10 cellular contexts compared by ENCODE assay signal in the genomic region with DNA sequence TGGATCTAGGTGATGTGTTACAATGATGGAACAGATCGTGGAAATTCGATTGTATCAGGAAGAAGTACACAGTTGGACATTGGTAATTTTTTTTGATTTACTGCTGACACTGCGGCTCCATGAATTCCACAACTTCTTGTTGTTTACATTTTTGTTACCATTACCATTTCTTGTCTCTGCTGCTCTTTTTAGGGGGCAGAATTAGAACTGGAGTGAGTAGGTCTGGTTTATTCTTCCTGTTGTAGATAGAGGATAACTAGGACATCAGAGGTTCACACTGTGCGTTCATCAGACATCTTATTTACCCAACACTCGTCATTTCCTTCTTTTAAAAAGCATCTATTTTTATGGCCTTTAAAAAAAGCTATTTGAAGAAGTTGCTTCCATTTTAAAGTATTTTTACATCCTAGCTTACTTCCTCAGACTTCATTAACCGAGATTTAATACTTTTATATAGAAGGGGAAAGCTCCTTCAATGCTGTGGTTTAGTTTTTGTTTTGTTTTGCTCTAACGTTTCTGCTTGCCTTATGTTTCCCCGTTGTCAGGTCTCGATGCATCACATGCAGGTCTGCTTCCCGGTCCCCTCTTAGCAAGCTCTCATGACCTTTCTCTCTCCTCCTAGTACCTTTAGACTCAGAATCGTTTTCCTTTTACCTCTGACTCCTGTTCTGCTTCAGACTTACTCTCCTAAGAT.
DNase-seq lines count a peak whose midpoint lies in the region; ATAC-seq, FAIRE-seq and TF ChIP-seq lines count a peak whose summit lies in the region.
"Had no signal": no experiment of that assay in that cellular context is flagged by ENCODE, and none has a peak within 500 bp of the region (broad histone marks: within the 10 kb centered on the region; RNA-seq: fewer than 3 reads in every experiment).

No MANE protein-coding gene starts in this region.

- H3K9me3 ChIP-seq in astrocyte (ENCODE audit: insufficient read depth, low read depth, low read length) = no peaks in the 10 kb centered on the region
- no peaks in the 10 kb centered on the region for H3K9me3 ChIP-seq in esophagus muscularis mucosa

- H3K36me3 ChIP-seq in astrocyte (ENCODE audit: insufficient read depth, low read length) (no peaks in the 10 kb centered on the region), esophagus muscularis mucosa (no peaks in the 10 kb centered on the region)

- no peaks in the 10 kb centered on the region for H3K4me1 ChIP-seq in astrocyte (ENCODE audit: insufficient read depth, low read length)
- H3K4me1 ChIP-seq in esophagus muscularis mucosa = peaks cover 18 to 36% (median 30%) of the 10 kb centered on the region in 4 donors

- no peaks in the 10 kb centered on the region for H3K9me3 Mint-ChIP-seq in stimulated activated naive CD8-positive, alpha-beta T cell treated with anti-CD3 and anti-CD28 coated beads, Interleukin-15, Interleukin-2, amounts not matched to agents 100 ng/mL and 50 ng/mL, for 24 hours
- no peaks in the 10 kb centered on the region for H3K9me3 Mint-ChIP-seq in astrocyte (ENCODE audit: unreplicated experiment)
- no peaks in the 10 kb centered on the region for H3K9me3 Mint-ChIP-seq in endothelial cell (ENCODE audit: unreplicated experiment)

- peak overlapping the region; percentile 42 for H3K4me3 Mint-ChIP-seq in stimulated activated naive CD8-positive, alpha-beta T cell treated with anti-CD3 and anti-CD28 coated beads, Interleukin-15, Interleukin-2, amounts not matched to agents 100 ng/mL and 50 ng/mL, for 24 hours
- H3K4me3 Mint-ChIP-seq in astrocyte (ENCODE audit: unreplicated experiment) (no peak overlapping the region), endothelial cell (ENCODE audit: unreplicated experiment) (no peak overlapping the region)

- no peaks in the 10 kb centered on the region for H3K27me3 ChIP-seq in astrocyte (ENCODE audit: insufficient read depth, low read length)
- H3K27me3 ChIP-seq in esophagus muscularis mucosa = no peaks in the 10 kb centered on the region

- TF ChIP-seq EP300 in esophagus muscularis mucosa (IDR thresholded peaks at IDR 0.05) = no peak

- DNase-seq in stimulated activated naive CD8-positive, alpha-beta T cell treated with anti-CD3 and anti-CD28 coated beads, Interleukin-15, Interleukin-2, amounts not matched to agents 100 U/mL and 50 U/mL, for 24 hours = no peak
- DNase-seq in astrocyte (ENCODE audit: low read depth) (no peak), endothelial cell (ENCODE audit: low spot score) (no peak), NCI-H510A treated with DMSO at 0.1 percent for 48 hours (lab: John Stamatoyannopoulos, UW) (no peak), esophagus muscularis mucosa (ENCODE audit: extremely low spot score) (no peak)
- DNase-seq in stimulated activated CD4-positive, alpha-beta T cell treated with anti-CD3 and anti-CD28 coated beads, Interleukin-12 subunit alpha, Interleukin-12 subunit beta, amount 100 ng/mL, for 4 hours = no peak
- DNase-seq: activated CD4-positive, CD25-positive, alpha-beta regulatory T cell; NCI-H1092 treated with DMSO at 0.1 percent for 48 hours had no signal

- intact Hi-C loops in esophagus muscularis mucosa (cut with DNase I) = no loop called here

- peaks cover 50% of the 10 kb centered on the region for H4K20me1 ChIP-seq in astrocyte (ENCODE audit: insufficient read depth, low read length)

- H3K79me2 ChIP-seq in astrocyte (ENCODE audit: insufficient read depth, low read length) = peaks cover 64% of the 10 kb centered on the region

- no peak for ATAC-seq in stimulated activated naive CD8-positive, alpha-beta T cell treated with anti-CD3 and anti-CD28 coated beads, Interleukin-15, Interleukin-2, amounts not matched to agents 100 U/mL and 50 U/mL, for 24 hours
- ATAC-seq in HG02938 (IDR thresholded peaks at IDR 0.05; ENCODE audit: unreplicated experiment) = peak; percentile 66

- H3K27me3 Mint-ChIP-seq in stimulated activated naive CD8-positive, alpha-beta T cell treated with anti-CD3 and anti-CD28 coated beads, Interleukin-15, Interleukin-2, amounts not matched to agents 100 ng/mL and 50 ng/mL, for 24 hours = no peaks in the 10 kb centered on the region
- H3K27me3 Mint-ChIP-seq in astrocyte (ENCODE audit: low read depth, unreplicated experiment) (no peaks in the 10 kb centered on the region), endothelial cell (ENCODE audit: unreplicated experiment) (peaks cover 5% of the 10 kb centered on the region)

- peaks cover 4% of the 10 kb centered on the region for H3K36me3 Mint-ChIP-seq in stimulated activated naive CD8-positive, alpha-beta T cell treated with anti-CD3 and anti-CD28 coated beads, Interleukin-15, Interleukin-2, amounts not matched to agents 100 ng/mL and 50 ng/mL, for 24 hours (ENCODE audit: low read depth)
- H3K36me3 Mint-ChIP-seq in astrocyte (ENCODE audit: low read depth, unreplicated experiment) (no peaks in the 10 kb centered on the region), endothelial cell (ENCODE audit: low read depth, unreplicated experiment) (peaks cover 4% of the 10 kb centered on the region)

- H3K4me1 Mint-ChIP-seq in stimulated activated naive CD8-positive, alpha-beta T cell treated with anti-CD3 and anti-CD28 coated beads, Interleukin-15, Interleukin-2, amounts not matched to agents 100 ng/mL and 50 ng/mL, for 24 hours (ENCODE audit: low read depth) = peaks cover 72% of the 10 kb centered on the region
- H3K4me1 Mint-ChIP-seq in astrocyte (ENCODE audit: low read depth, unreplicated experiment) (peaks cover 33% of the 10 kb centered on the region), endothelial cell (ENCODE audit: unreplicated experiment) (peaks cover 31% of the 10 kb centered on the region)

- peak overlapping the region; percentile 53 for H3K27ac Mint-ChIP-seq in stimulated activated naive CD8-positive, alpha-beta T cell treated with anti-CD3 and anti-CD28 coated beads, Interleukin-15, Interleukin-2, amounts not matched to agents 100 ng/mL and 50 ng/mL, for 24 hours
- H3K27ac Mint-ChIP-seq in astrocyte (ENCODE audit: unreplicated experiment) = no peak overlapping the region
- no peak overlapping the region for H3K27ac Mint-ChIP-seq in endothelial cell (ENCODE audit: unreplicated experiment)

- WGBS in esophagus muscularis mucosa = 67% methylated on average over 11 of the region's 11 CpGs

- TF ChIP-seq CTCF in astrocyte (IDR thresholded peaks at IDR 0.05; ENCODE audit: insufficient read depth, low read depth, low read length) (no peak), endothelial cell (IDR thresholded peaks at IDR 0.05; ENCODE audit: unreplicated experiment) (no peak), esophagus muscularis mucosa (IDR thresholded peaks at IDR 0.05) (no peak)

- H3K4me3 ChIP-seq in astrocyte (ENCODE audit: insufficient read depth, low read depth, low read length) (no peak overlapping the region), esophagus muscularis mucosa (no peak overlapping the region)

- no peak overlapping the region for H3K27ac ChIP-seq in astrocyte (ENCODE audit: low read depth, low read length)
- H3K27ac ChIP-seq in esophagus muscularis mucosa (replicated peaks in 1 of 4) = no peak overlapping the region

- no peak for TF ChIP-seq POLR2A in esophagus muscularis mucosa (IDR thresholded peaks at IDR 0.05; ENCODE audit: low read depth)

- H3K4me2 ChIP-seq in astrocyte (ENCODE audit: low read length) = peak overlapping the region; percentile 20

- no peak for FAIRE-seq in astrocyte (lab: Jason Lieb, UNC)

- no peak overlapping the region for H2AFZ ChIP-seq in astrocyte (ENCODE audit: low read depth, low read length)

- no peak overlapping the region for H3K9ac ChIP-seq in astrocyte (ENCODE audit: low read length)
